ENCODE assay signal across 22 cellular contexts in genomic region chr11:111675891-111676290, GRCh38.
"Had no signal": no experiment of that assay in that cellular context is flagged by ENCODE, and none has a peak within 500 bp of the region (broad histone marks: within the 10 kb centered on the region; RNA-seq: fewer than 3 reads in every experiment).

No MANE protein-coding gene starts in this region.

- H3K36me3 ChIP-seq: ovary had no signal

- H3K27ac ChIP-seq: hepatocyte, ovary, stomach, tibial nerve, upper lobe of left lung, vagina had no signal

- H3K27me3 ChIP-seq: hepatocyte, ovary, stomach, tibial nerve, upper lobe of left lung, vagina had no signal

- H3K4me3 ChIP-seq: hepatocyte, left ventricle myocardium inferior, lung, ovary, skin epidermis, stomach, tibial nerve, upper lobe of left lung, vagina had no signal

- DNase-seq: islet precursor cell; left ventricle myocardium inferior; mesendoderm; naive thymus-derived CD4-positive, alpha-beta T cell; ovary; retina; right cardiac atrium; stimulated activated CD4-positive, alpha-beta T cell treated with anti-CD3 and anti-CD28 coated beads, Interleukin-12 subunit alpha, Interleukin-12 subunit beta, amount 100 ng/mL, for 4 hours; stimulated activated CD4-positive, alpha-beta T cell treated with anti-CD3 and anti-CD28 coated beads, Interleukin-15, amount 100 ng/mL, for 24 hours; stimulated activated CD4-positive, alpha-beta T cell treated with anti-CD3 and anti-CD28 coated beads, Interleukin-2, amount 100 ng/mL, for 24 hours; stimulated activated CD4-positive, alpha-beta T cell treated with anti-CD3 and anti-CD28 coated beads, Interleukin-4, amount 100 ng/mL, for 1 hour; stimulated activated naive B cell treated with anti-CD40 and anti-IgM and Interleukin-4, amounts not matched to agents 10 μg/mL and 1 μg/mL and 100 μg/mL, for 72 hours; stimulated activated naive CD8-positive, alpha-beta T cell treated with anti-CD3 and anti-CD28 coated beads, Interleukin-15, Interleukin-2, amounts not matched to agents 100 U/mL and 50 U/mL, for 24 hours; stomach; upper lobe of left lung had no signal

- H3K4me2 ChIP-seq: hepatocyte had no signal

- ATAC-seq: naive thymus-derived CD4-positive, alpha-beta T cell; natural killer cell treated with Interleukin-12 subunit alpha and Interleukin-12 subunit beta and Interleukin-15 and Interleukin-18, amount 100 ng/mL, for 72 hours; right cardiac atrium; sciatic nerve; stimulated activated naive B cell treated with anti-CD40 and anti-IgM and Interleukin-4, amounts not matched to agents 10 μg/mL and 1 μg/mL and 100 μg/mL, for 72 hours; stimulated activated naive CD8-positive, alpha-beta T cell treated with anti-CD3 and anti-CD28 coated beads, Interleukin-15, Interleukin-2, amounts not matched to agents 100 U/mL and 50 U/mL, for 24 hours had no signal

- H2AFZ ChIP-seq: hepatocyte had no signal

- H3K4me1 ChIP-seq: upper lobe of left lung, vagina had no signal

- H3K9me3 ChIP-seq: left ventricle myocardium inferior, ovary, stomach, tibial nerve, upper lobe of left lung, vagina had no signal
